1 cellular context compared by ENCODE assay signal in genomic region chr19:48991823-48992570, GRCh38.
TF ChIP-seq lines count a peak whose summit lies in the region.

No MANE protein-coding gene starts in this region.

TF ChIP-seq in GM23338, 12 proteins besides CTCF, POLR2A, EP300 and RAD21 (continued from another document):
- TF ChIP-seq NANOG (IDR thresholded peaks at IDR 0.05; ENCODE audit: borderline replicate concordance) (no peak), ZNF331 (CRISPR knock-in tag; IDR thresholded peaks at IDR 0.05; ENCODE audit: low read depth) (no peak), ETS1 (IDR thresholded peaks at IDR 0.05) (no peak), JUNB (IDR thresholded peaks at IDR 0.05; ENCODE audit: unreplicated experiment) (no peak), ZNF462 (CRISPR knock-in tag; IDR thresholded peaks at IDR 0.05) (no peak), ZNF114 (CRISPR knock-in tag; IDR thresholded peaks at IDR 0.05) (no peak)
